Comparison of ENCODE assay signal across 9 cellular contexts in the genomic region with DNA sequence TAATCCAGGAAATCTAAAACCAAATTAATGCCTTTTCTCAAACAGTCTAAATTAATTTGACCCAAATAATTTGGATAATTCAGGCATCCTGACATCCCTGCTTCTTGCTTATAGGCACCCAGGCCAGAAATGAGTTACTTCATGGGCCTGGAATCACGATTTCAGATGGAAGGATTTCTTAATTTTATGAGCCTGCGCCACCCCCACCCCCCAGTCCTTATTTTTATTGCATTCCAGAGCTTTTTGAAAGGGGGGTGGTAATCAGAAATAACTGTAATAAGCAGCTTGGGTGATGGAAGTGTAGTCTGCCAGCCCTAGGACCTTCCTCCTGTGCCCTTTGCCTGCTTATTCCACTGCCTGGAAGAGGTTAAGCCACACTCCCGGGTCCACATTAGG. TPM values are rescaled to one million over a fixed set of nuclear protein-coding genes. Genes with fewer than 3 reads are reported as not detected.
DNase-seq lines count a peak whose midpoint lies in the region; ATAC-seq and TF ChIP-seq lines count a peak whose summit lies in the region.
"Had no signal": no experiment of that assay in that cellular context is flagged by ENCODE, and none has a peak within 500 bp of the region (broad histone marks: within the 10 kb centered on the region; RNA-seq: fewer than 3 reads in every experiment).

No MANE protein-coding gene starts in this region.

- H3K9me3 Mint-ChIP-seq in naive B cell = no peaks in the 10 kb centered on the region

- H3K4me3 ChIP-seq in AG04450 (ENCODE audit: low read depth, low read length) (peak overlapping the region; percentile 98), Karpas-422 (ENCODE audit: low read length) (peak overlapping the region; percentile 86)

- peaks cover 24% of the 10 kb centered on the region for H3K36me3 ChIP-seq in Karpas-422 (ENCODE audit: insufficient read depth, low read length)

- ATAC-seq in naive B cell (ENCODE audit: low read depth in 2 of 2) (no peak), GM21526 (IDR thresholded peaks at IDR 0.05; ENCODE audit: low FRiP score, unreplicated experiment) (no peak)

- no peaks in the 10 kb centered on the region for H4K20me1 ChIP-seq in Karpas-422 (ENCODE audit: insufficient read depth, low read depth, low read length)

- no peaks in the 10 kb centered on the region for H3K27me3 ChIP-seq in AG04450 (ENCODE audit: control insufficient read depth, insufficient read depth, low read length)
- no peaks in the 10 kb centered on the region for H3K27me3 ChIP-seq in Karpas-422 (ENCODE audit: low read length)

- peaks cover 40% of the 10 kb centered on the region for H3K79me2 ChIP-seq in Karpas-422 (ENCODE audit: low read length)

- no peak for TF ChIP-seq CTCF in AG04450 (IDR thresholded peaks at IDR 0.05; ENCODE audit: low read depth, low read length)

- POLR2A ChIA-PET in AG04450 (lab: Yijun Ruan, JAX) = interaction anchor here (0.6 to 1.7 kb wide), 7 partner anchors 8 to 187 kb away, joined by 3 to 28 read pairs (median 7); a partner anchor contains a TSS

- no peak overlapping the region for H2AFZ ChIP-seq in Karpas-422 (ENCODE audit: low read length)

- CTCF ChIA-PET in AG04450 (lab: Charles Lee) = interaction anchor here (0.7 to 1.2 kb wide), 2 partner anchors 74 to 76 kb away, joined by 3 to 4 read pairs; a partner anchor contains a TSS

- peak overlapping the region; percentile 89 to 99 (median 96) for H3K4me3 Mint-ChIP-seq in naive B cell

- DNase-seq in AG04450 (ENCODE audit: low read depth, low spot score) (no peak), Karpas-422 (no peak), naive B cell (no peak), NCI-H187 (lab: John Stamatoyannopoulos, UW) (no peak), GDM1 (lab: John Stamatoyannopoulos, UW) (no peak), mesenteric fat pad (ENCODE audit: low spot score) (no peak)
- DNase-seq: NCI-H2029 had no signal

- no peaks in the 10 kb centered on the region for H3K9me2 ChIP-seq in Karpas-422 (replicated peaks; ENCODE audit: insufficient read depth, low read length)

- H3K4me1 Mint-ChIP-seq in naive B cell = peaks cover 28 to 41% (median 38%) of the 10 kb centered on the region in 3 donors

- peaks cover 0 to 18% of the 10 kb centered on the region in 2 donors for H3K36me3 Mint-ChIP-seq in naive B cell

- peak overlapping the region; percentile 87 for H3K9ac ChIP-seq in Karpas-422 (ENCODE audit: low read length)

- peak overlapping the region; percentile 94 for H3K4me2 ChIP-seq in Karpas-422 (ENCODE audit: low read depth, low read length, poor library complexity, severe bottlenecking)

- peak overlapping the region in 3 of 6 donors; percentile 88 to 96 (median 93) for H3K27ac Mint-ChIP-seq in naive B cell

- H3K4me1 ChIP-seq in Karpas-422 (ENCODE audit: low read length) = peaks cover 27% of the 10 kb centered on the region

- no peaks in the 10 kb centered on the region for H3K27me3 Mint-ChIP-seq in naive B cell

- H3K9me3 ChIP-seq in AG04450 (ENCODE audit: control insufficient read depth, insufficient read depth, low read length) (no peaks in the 10 kb centered on the region; the same call in 1 of the 2 replicates), Karpas-422 (ENCODE audit: low read length) (no peaks in the 10 kb centered on the region)

- H3K27ac ChIP-seq in AG04450 (ENCODE audit: low read depth, low read length) (peak overlapping the region; percentile 91), Karpas-422 (ENCODE audit: low read length) (no peak overlapping the region), cingulate gyrus (ENCODE audit: low read depth, low read length) (peak overlapping the region; percentile 93)

RNA-seq across cellular contexts. Expression of a gene that starts 1.3 kb away (rescaled TPM):
- polyA plus RNA-seq in AG04450 (2011; rRNA removed) (963 and 1,068 TPM in 2 replicates), naive B cell (ENCODE audit: low read depth in 6 of 6) (100 to 1,000 TPM; 214 to 318 (median 245) TPM)
- polyA minus RNA-seq in AG04450 (2011; rRNA and poly(A)+ RNA removed) = 572 and 665 TPM in 2 replicates
- total RNA-seq in Karpas-422 (2014; rRNA removed; shearing (Covaris generic); ENCODE audit: low replicate concordance) = 212 and 265 TPM in 2 replicates
- total RNA-seq in mesenteric fat pad = 389 TPM

RNA-seq across cellular contexts. Expression of a gene that starts 10.0 kb away (rescaled TPM):
- polyA plus RNA-seq in AG04450 (2011; rRNA removed) = 43.1 and 50.0 TPM in 2 replicates
- polyA minus RNA-seq in AG04450 (2011; rRNA and poly(A)+ RNA removed) = 74.8 and 108 TPM in 2 replicates
- total RNA-seq in Karpas-422 (2014; rRNA removed; shearing (Covaris generic); ENCODE audit: low replicate concordance) = 61.6 and 62.9 TPM in 2 replicates
- polyA plus RNA-seq in naive B cell (ENCODE audit: low read depth in 6 of 6) = 10 to 100 TPM; 24.6 to 45.7 (median 30.0) TPM
- 81.1 TPM for total RNA-seq in mesenteric fat pad

RNA-seq across cellular contexts. Expression of a gene that starts 20.8 kb away (rescaled TPM):
- polyA plus RNA-seq in AG04450 (2011; rRNA removed) (29.7 and 37.8 TPM in 2 replicates), naive B cell (ENCODE audit: low read depth in 6 of 6) (10 to 100 TPM in 4 of 6 donors, 1 to 10 TPM in 2; 4.6 to 17.3 (median 12.1) TPM)
- polyA minus RNA-seq in AG04450 (2011; rRNA and poly(A)+ RNA removed) = 61.5 and 77.9 TPM in 2 replicates
- total RNA-seq in Karpas-422 (2014; rRNA removed; shearing (Covaris generic); ENCODE audit: low replicate concordance) = 62.1 and 106 TPM in 2 replicates
- total RNA-seq in mesenteric fat pad = 68.1 TPM

RNA-seq across cellular contexts. Expression of a gene that starts 40.8 kb away (rescaled TPM):
- polyA plus RNA-seq in AG04450 (2011; rRNA removed) (28.8 and 29.8 TPM in 2 replicates), naive B cell (ENCODE audit: low read depth in 6 of 6) (10 to 100 TPM; 31.5 to 54.4 (median 37.7) TPM)
- polyA minus RNA-seq in AG04450 (2011; rRNA and poly(A)+ RNA removed) = 28.6 and 32.8 TPM in 2 replicates
- 59.4 and 68.4 TPM in 2 replicates for total RNA-seq in Karpas-422 (2014; rRNA removed; shearing (Covaris generic); ENCODE audit: low replicate concordance)
- total RNA-seq in mesenteric fat pad = 38.9 TPM

RNA-seq across cellular contexts. Expression of a gene that starts 53.4 kb away (rescaled TPM):
- polyA plus RNA-seq in AG04450 (2011; rRNA removed) (not detected in 2 replicates), naive B cell (ENCODE audit: low read depth in 6 of 6) (not detected)
- not detected in 2 replicates for polyA minus RNA-seq in AG04450 (2011; rRNA and poly(A)+ RNA removed)
- not detected in 2 replicates for total RNA-seq in Karpas-422 (2014; rRNA removed; shearing (Covaris generic); ENCODE audit: low replicate concordance)
- not detected for total RNA-seq in mesenteric fat pad
